In genomic region chrX:7156879-7157278, GRCh38 we compare ENCODE assay signal across 31 cellular contexts.
"Had no signal": no experiment of that assay in that cellular context is flagged by ENCODE, and none has a peak within 500 bp of the region (broad histone marks: within the 10 kb centered on the region; RNA-seq: fewer than 3 reads in every experiment).

No MANE protein-coding gene starts in this region.

- H3K4me1 ChIP-seq: ascending aorta had no signal

- H3K27ac ChIP-seq: ascending aorta, cardiac muscle cell, VCaP had no signal

- FAIRE-seq: bronchial epithelial cell, TTC549 had no signal

- DNase-seq: activated CD4-positive, alpha-beta memory T cell treated with anti-CD3 and anti-CD28 coated beads, Interleukin-2, amount 10 ng/mL, durations not matched to agents 7 days and 5 days; activated CD4-positive, alpha-beta T cell treated with anti-CD3 and anti-CD28 coated beads for 1 hour; activated CD4-positive, alpha-beta T cell treated with anti-CD3 and anti-CD28 coated beads for 36 hours; activated CD4-positive, alpha-beta T cell treated with anti-CD3 and anti-CD28 coated beads for 48 hours; activated CD4-positive, alpha-beta T cell treated with anti-CD3 and anti-CD28 coated beads, Interleukin-2, amount 10 ng/mL, durations not matched to agents 7 days and 5 days; activated CD4-positive, alpha-beta T cell treated with anti-CD3 and anti-CD28 coated beads, Interleukin-2, amount 50 U/mL, for 48 hours; activated CD4-positive, CD25-positive, alpha-beta regulatory T cell; activated CD8-positive, alpha-beta memory T cell treated with anti-CD3 and anti-CD28 coated beads for 24 hours; activated CD8-positive, alpha-beta memory T cell treated with anti-CD3 and anti-CD28 coated beads, Interleukin-2, amount 10 ng/mL, durations not matched to agents 7 days and 5 days; activated CD8-positive, alpha-beta memory T cell treated with anti-CD3 and anti-CD28 coated beads, Interleukin-2, amount 50 U/mL, for 48 hours; activated CD8-positive, alpha-beta T cell treated with anti-CD3 and anti-CD28 coated beads, Interleukin-2, amount 10 ng/mL, durations not matched to agents 7 days and 5 days; activated effector memory CD4-positive, alpha-beta T cell treated with Interleukin-2 at 50 U/mL for 16 hours; activated gamma-delta T cell; activated naive CD4-positive, alpha-beta T cell treated with anti-CD3 and anti-CD28 coated beads, Interleukin-2, amount 10 ng/mL, durations not matched to agents 7 days and 5 days; activated naive CD4-positive, alpha-beta T cell treated with Interleukin-2 at 50 U/mL for 16 hours; activated naive CD8-positive, alpha-beta T cell treated with anti-CD3 and anti-CD28 coated beads, Interleukin-2, amount 10 ng/mL, durations not matched to agents 7 days and 5 days; activated naive CD8-positive, alpha-beta T cell treated with anti-CD3 and anti-CD28 coated beads, Interleukin-2, amount 50 U/mL, for 24 hours; activated T-cell treated with anti-CD3 and anti-CD28 coated beads, Interleukin-2, amount 50 U/mL, for 24 hours; activated T-cell treated with anti-CD3 and anti-CD28 coated beads, Interleukin-2, amount 50 U/mL, for 48 hours; amygdala; anterior cingulate cortex; caudate nucleus; cerebellar nuclear complex; T-helper 2 cell; T-helper 9 cell had no signal

- H3K36me3 ChIP-seq: ascending aorta, cardiac muscle cell had no signal

- ATAC-seq: activated CD4-positive, alpha-beta T cell treated with anti-CD3 and anti-CD28 coated beads for 36 hours; activated CD4-positive, CD25-positive, alpha-beta regulatory T cell treated with anti-CD3 and anti-CD28 coated beads, Interleukin-2, amount 50 U/mL, for 24 hours; activated CD8-positive, alpha-beta memory T cell treated with anti-CD3 and anti-CD28 coated beads, Interleukin-2, amount 10 ng/mL, durations not matched to agents 7 days and 5 days; activated CD8-positive, alpha-beta T cell treated with anti-CD3 and anti-CD28 coated beads, Interleukin-2, amount 10 ng/mL, durations not matched to agents 7 days and 5 days; activated naive CD8-positive, alpha-beta T cell treated with anti-CD3 and anti-CD28 coated beads, Interleukin-2, amount 50 U/mL, for 24 hours had no signal

- H3K4me3 ChIP-seq: ascending aorta, cardiac muscle cell had no signal

- H3K27me3 ChIP-seq: ascending aorta had no signal

- H3K9me3 ChIP-seq: ascending aorta had no signal
